17 cellular contexts compared by ENCODE assay signal in genomic region chr14:43522191-43522590, GRCh38.
DNase-seq lines count a peak whose midpoint lies in the region; ATAC-seq, FAIRE-seq and TF ChIP-seq lines count a peak whose summit lies in the region.
"Had no signal": no experiment of that assay in that cellular context is flagged by ENCODE, and none has a peak within 500 bp of the region (broad histone marks: within the 10 kb centered on the region; RNA-seq: fewer than 3 reads in every experiment).

No MANE protein-coding gene starts in this region.

- H3K9ac ChIP-seq in HepG2 (ENCODE audit: insufficient read depth, low read depth, low read length) (no peak overlapping the region), Karpas-422 (ENCODE audit: low read length) (no peak overlapping the region)

- CTCF ChIA-PET in HepG2 (lab: Yijun Ruan, JAX; ENCODE audit: low intra/inter-chr PET ratio, low total read pairs): no interaction called here

- no peaks in the 10 kb centered on the region for H3K36me3 ChIP-seq in HepG2 (replicated peaks in 1 of 2; ENCODE audit: control insufficient read depth in 1 of 2, insufficient read depth in 2 of 2, low read length in 2 of 2)
- H3K36me3 ChIP-seq in right lobe of liver: no peaks in the 10 kb centered on the region
- H3K36me3 ChIP-seq in Karpas-422 (ENCODE audit: insufficient read depth, low read length): no peaks in the 10 kb centered on the region

- in situ Hi-C loops in HepG2 (cut with HindIII; ENCODE audit: extremely low pct_ligation_motif_present, low pct_unique_long_range_greater_than_20kb): loop anchor here (25.0 kb wide), 1 partner anchor 1290 kb away; no protein-coding TSS in a partner anchor

- H3K4me3 ChIP-seq in HepG2 (replicated peaks in 1 of 3; ENCODE audit: insufficient read depth in 1 of 3, low read depth in 2 of 3, low read length in 3 of 3) (no peak overlapping the region), right lobe of liver (no peak overlapping the region), Karpas-422 (ENCODE audit: low read length) (no peak overlapping the region), coronary artery (no peak overlapping the region)

- H3K4me2 ChIP-seq in HepG2 (ENCODE audit: low read depth, low read length) (no peak overlapping the region), Karpas-422 (ENCODE audit: low read depth, low read length, poor library complexity, severe bottlenecking) (no peak overlapping the region)

- POLR2A ChIA-PET in HepG2 (lab: Yijun Ruan, JAX): no interaction called here

- H3K79me2 ChIP-seq in HepG2 (ENCODE audit: insufficient read depth, low read length): no peaks in the 10 kb centered on the region
- no peaks in the 10 kb centered on the region for H3K79me2 ChIP-seq in Karpas-422 (ENCODE audit: low read length)

- FAIRE-seq in HepG2 (lab: Jason Lieb, UNC) (no peak), urothelium cell line (lab: Jason Lieb, UNC) (peak; percentile 23)
- FAIRE-seq: GM12892 had no signal

- ATAC-seq in HepG2 (no peak), right lobe of liver (no peak)
- ATAC-seq: HCT116 had no signal

- H3K27ac ChIP-seq in HepG2 (ENCODE audit: extremely low read length, insufficient read depth, low read length): no peak overlapping the region
- no peak overlapping the region for H3K27ac ChIP-seq in right lobe of liver
- no peak overlapping the region for H3K27ac ChIP-seq in Karpas-422 (ENCODE audit: low read length)
- no peak overlapping the region for H3K27ac ChIP-seq in coronary artery

- H4K20me1 ChIP-seq in HepG2 (ENCODE audit: insufficient read depth, low read length) (no peaks in the 10 kb centered on the region), Karpas-422 (ENCODE audit: insufficient read depth, low read depth, low read length) (no peaks in the 10 kb centered on the region)

- no peaks in the 10 kb centered on the region for H3K27me3 ChIP-seq in HepG2 (ENCODE audit: control insufficient read depth in 1 of 2, insufficient read depth in 2 of 2, low read length in 2 of 2)
- no peaks in the 10 kb centered on the region for H3K27me3 ChIP-seq in right lobe of liver
- no peaks in the 10 kb centered on the region for H3K27me3 ChIP-seq in Karpas-422 (ENCODE audit: low read length)

- intact Hi-C loops in HepG2 (cut with micrococcal nuclease; ENCODE audit: unreplicated experiment): no loop called here
- intact Hi-C loops in right lobe of liver (cut with DNase I): no loop called here

- H2AFZ ChIP-seq in HepG2 (ENCODE audit: low read length) (no peak overlapping the region), Karpas-422 (ENCODE audit: low read length) (peak overlapping the region; percentile 17)

- BruUV-seq in HepG2 (replicated peaks; lab: Mats Ljungman, UMichigan): no TSS peak

- TF ChIP-seq EP300 in HepG2 (IDR thresholded peaks at IDR 0.05; ENCODE audit: low read depth in 2 of 2, low read length in 2 of 2) (no peak), HepG2 (CRISPR knock-in tag; IDR thresholded peaks at IDR 0.05; ENCODE audit: borderline replicate concordance) (no peak)

- no peaks in the 10 kb centered on the region for H3K9me3 ChIP-seq in HepG2 (ENCODE audit: low read length)
- H3K9me3 ChIP-seq in right lobe of liver: no peaks in the 10 kb centered on the region
- H3K9me3 ChIP-seq in Karpas-422 (ENCODE audit: low read length): no peaks in the 10 kb centered on the region

- TF ChIP-seq RAD21 in HepG2 (CRISPR knock-in tag; IDR thresholded peaks at IDR 0.05): no peak

- TF ChIP-seq POLR2A in HepG2 (IDR thresholded peaks at IDR 0.05; ENCODE audit: insufficient read depth in 1 of 2, low read depth in 2 of 2, low read length in 2 of 2) (no peak), right lobe of liver (IDR thresholded peaks at IDR 0.05) (no peak)

- DNase-seq in HepG2 (ENCODE audit: low spot score): no peak
- no peak for DNase-seq in right lobe of liver
- no peak for DNase-seq in Karpas-422
- DNase-seq in urothelium cell line (ENCODE audit: low spot score): no peak
- DNase-seq in NCI-H187 (lab: John Stamatoyannopoulos, UW): no peak
- no peak for DNase-seq in coronary artery (ENCODE audit: low spot score)
- DNase-seq: C1 segment of cervical spinal cord; Calu3; CD4-positive, alpha-beta memory T cell; COR-L47; DMS53; DMS79 treated with DMSO at 0.1 percent for 48 hours; GF-D8; GOT3; H7 had no signal

- no peak for TF ChIP-seq CTCF in HepG2 (CRISPR knock-in tag; IDR thresholded peaks at IDR 0.05)
- TF ChIP-seq CTCF in right lobe of liver (IDR thresholded peaks at IDR 0.05): no peak
- no peak for TF ChIP-seq CTCF in coronary artery (IDR thresholded peaks at IDR 0.05)

- no peaks in the 10 kb centered on the region for H3K9me2 ChIP-seq in Karpas-422 (replicated peaks; ENCODE audit: insufficient read depth, low read length)

- WGBS in HepG2 (ENCODE audit: low lambda C conversion rate): 6% methylated on average over 4 of the region's 4 CpGs
- WGBS in right lobe of liver (ENCODE audit: insufficient coverage, low coverage, low lambda C conversion rate, missing lambda C conversion rate): 82% methylated on average over 4 of the region's 4 CpGs

- H3K4me1 ChIP-seq in HepG2 (ENCODE audit: insufficient read depth, low read length) (no peaks in the 10 kb centered on the region), right lobe of liver (no peaks in the 10 kb centered on the region), Karpas-422 (ENCODE audit: low read length) (peaks cover 11% of the 10 kb centered on the region)

TF ChIP-seq in HepG2, 621 proteins besides CTCF, POLR2A, EP300 and RAD21:
- peak; percentile 48; the same call in 1 of the 2 replicates for TF ChIP-seq CEBPB (IDR thresholded peaks at IDR 0.05; ENCODE audit: borderline replicate concordance, low read depth, low read length)
- TF ChIP-seq YEATS2 (CRISPR knock-in tag; IDR thresholded peaks at IDR 0.05; ENCODE audit: borderline replicate concordance): no peak
TF ChIP-seq in HepG2: peak in this region for 1.
